Comparison of ENCODE assay signal across 9 cellular contexts in the genomic region with DNA sequence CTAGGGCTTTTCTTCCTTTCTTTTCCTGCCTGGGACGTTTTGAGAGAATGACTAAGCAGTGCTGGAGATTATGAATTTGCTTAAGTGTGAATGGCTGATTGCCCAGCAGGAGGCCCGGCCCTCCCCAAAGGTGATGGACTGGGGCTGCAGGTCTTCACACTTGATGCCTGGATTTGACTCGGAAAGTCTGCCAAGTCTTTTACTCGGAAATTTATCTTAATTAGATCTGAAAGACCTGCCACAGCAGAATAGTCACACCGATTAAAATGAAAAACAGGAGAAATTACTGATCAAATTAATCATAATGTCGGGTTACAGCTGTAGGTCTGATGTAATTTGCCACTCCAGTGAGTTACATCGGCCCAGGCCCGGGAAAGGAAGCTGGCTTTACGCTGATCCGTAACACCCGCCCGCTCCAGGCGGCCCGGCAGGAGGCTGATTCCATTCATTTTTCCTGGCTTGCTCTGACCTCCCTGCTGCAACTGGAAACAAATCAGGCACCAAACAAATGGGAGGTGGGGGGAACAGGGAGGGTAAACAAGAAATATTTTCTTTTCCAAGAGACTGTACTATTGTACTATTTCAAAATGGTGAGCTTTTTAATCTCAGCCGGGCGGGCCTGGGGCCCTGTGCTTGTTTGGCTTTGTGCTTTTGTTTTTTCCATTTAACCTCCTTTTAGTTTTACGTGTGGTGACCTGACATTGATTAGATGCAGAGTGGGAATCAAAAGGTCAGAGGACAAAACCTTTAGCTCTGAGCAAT.
DNase-seq lines count a peak whose midpoint lies in the region; ATAC-seq and TF ChIP-seq lines count a peak whose summit lies in the region.
"Had no signal": no experiment of that assay in that cellular context is flagged by ENCODE, and none has a peak within 500 bp of the region (broad histone marks: within the 10 kb centered on the region; RNA-seq: fewer than 3 reads in every experiment).

No MANE protein-coding gene starts in this region.

- WGBS in heart left ventricle, 4 donors: 24 to 34% (median 28%) methylated on average over 17 of the region's 17 CpGs

- no peaks in the 10 kb centered on the region for H3K36me3 ChIP-seq in H7 (replicated peaks; ENCODE audit: control insufficient read depth, insufficient read depth, low read length)
- H3K36me3 ChIP-seq in heart left ventricle: no peaks in the 10 kb centered on the region
- H3K36me3 ChIP-seq in effector memory CD4-positive, alpha-beta T cell (ENCODE audit: control insufficient read depth, insufficient read depth, low read length): no peaks in the 10 kb centered on the region

- peak overlapping the region in 2 of 12 donors; percentile 7 to 10 for H3K27ac ChIP-seq in heart left ventricle
- H3K27ac ChIP-seq in effector memory CD4-positive, alpha-beta T cell (ENCODE audit: insufficient read depth, low read length, poor library complexity, severe bottlenecking): no peak overlapping the region
- H3K27ac ChIP-seq: skin epidermis had no signal

- no peak for TF ChIP-seq CTCF in heart left ventricle (IDR thresholded peaks at IDR 0.05)

- intact Hi-C loops in heart left ventricle (cut with DNase I): no loop called here

- DNase-seq in H7 (peak; percentile 46), RPMI7951 (ENCODE audit: low read depth) (peak; percentile 11), heart left ventricle (peak in 2 of 5 donors; percentile 15 to 43), pons (ENCODE audit: low spot score) (peak; percentile 11)
- no peak for DNase-seq in activated CD4-positive, alpha-beta T cell treated with anti-CD3 and anti-CD28 coated beads for 48 hours
- DNase-seq in effector memory CD4-positive, alpha-beta T cell: no peak

- H3K27me3 ChIP-seq in H7 (ENCODE audit: control insufficient read depth, insufficient read depth, low read length): no peaks in the 10 kb centered on the region
- no peaks in the 10 kb centered on the region for H3K27me3 ChIP-seq in heart left ventricle
- H3K27me3 ChIP-seq in effector memory CD4-positive, alpha-beta T cell (replicated peaks; ENCODE audit: control insufficient read depth, insufficient read depth, low read length, poor library complexity, severe bottlenecking): no peaks in the 10 kb centered on the region

- peaks cover 0 to 13% (median 6%) of the 10 kb centered on the region in 12 donors for H3K4me1 ChIP-seq in heart left ventricle
- H3K4me1 ChIP-seq in effector memory CD4-positive, alpha-beta T cell (ENCODE audit: control insufficient read depth, insufficient read depth, low read length, poor library complexity, severe bottlenecking): no peaks in the 10 kb centered on the region

- TF ChIP-seq POLR2A in heart left ventricle (IDR thresholded peaks at IDR 0.05) (no peak), GM18505 (IDR thresholded peaks at IDR 0.05; ENCODE audit: borderline replicate concordance, extremely low read depth, insufficient read depth, insufficient read length) (no peak)

- H3K4me3 ChIP-seq in H7 (ENCODE audit: insufficient read depth, low read depth, low read length): no peak overlapping the region
- H3K4me3 ChIP-seq in heart left ventricle: no peak overlapping the region
- no peak overlapping the region for H3K4me3 ChIP-seq in effector memory CD4-positive, alpha-beta T cell (ENCODE audit: insufficient read depth, low read depth, low read length, poor library complexity, severe bottlenecking)
- H3K4me3 ChIP-seq: skin epidermis had no signal

- ATAC-seq in heart left ventricle (peak in 3 of 4 donors; percentile 77 to 92 (median 82)), GM18505 (IDR thresholded peaks at IDR 0.05; ENCODE audit: unreplicated experiment) (no peak), GM21367 (IDR thresholded peaks at IDR 0.05; ENCODE audit: unreplicated experiment) (no peak)

- H3K9me3 ChIP-seq in heart left ventricle: no peaks in the 10 kb centered on the region
- no peaks in the 10 kb centered on the region for H3K9me3 ChIP-seq in effector memory CD4-positive, alpha-beta T cell (ENCODE audit: control insufficient read depth, low read length)

Comparison
In these comparisons a context has a peak if more than half of its experiments do, and no peak if none do; other contexts are left out.
1. DNase-seq: peak in H7 (single experiment), RPMI7951 (single experiment) and pons (single experiment); none in activated CD4-positive, alpha-beta T cell treated with anti-CD3 and anti-CD28 coated beads for 48 hours (single experiment) and effector memory CD4-positive, alpha-beta T cell (0 of 3).
2. ATAC-seq: peak in heart left ventricle (3 of 4); none in GM18505 (single experiment) and GM21367 (single experiment).